ENCODE assay signal across 17 cellular contexts in genomic region chr1:178798232-178798861, GRCh38.
A peak's percentile ranks its signal among the peaks of the same experiment; 100 is the strongest.
DNase-seq lines count a peak whose midpoint lies in the region; ATAC-seq, FAIRE-seq and TF ChIP-seq lines count a peak whose summit lies in the region.
"Had no signal": no experiment of that assay in that cellular context is flagged by ENCODE, and none has a peak within 500 bp of the region (broad histone marks: within the 10 kb centered on the region; RNA-seq: fewer than 3 reads in every experiment).

No MANE protein-coding gene starts in this region.

- H3K9ac ChIP-seq in HepG2 (ENCODE audit: insufficient read depth, low read depth, low read length) (no peak overlapping the region), neuronal stem cell (ENCODE audit: low read depth, low read length, poor library complexity) (no peak overlapping the region)

- no peak for ATAC-seq in HepG2
- ATAC-seq in right lobe of liver = no peak

- H3K4ac ChIP-seq in neuronal stem cell (ENCODE audit: low read length) = no peak overlapping the region

- no peaks in the 10 kb centered on the region for H3K9me2 ChIP-seq in OCI-LY7 (ENCODE audit: insufficient read depth, low read length)

- H2BK120ac ChIP-seq in neuronal stem cell (ENCODE audit: low read depth, low read length) = no peak overlapping the region

- H3K27ac ChIP-seq in HepG2 (ENCODE audit: extremely low read length, insufficient read depth, low read length) (no peak overlapping the region), right lobe of liver (no peak overlapping the region), OCI-LY7 (ENCODE audit: low read depth, low read length, poor library complexity, severe bottlenecking) (no peak overlapping the region), neuronal stem cell (replicated peaks; ENCODE audit: low read length) (no peak overlapping the region)
- H3K27ac ChIP-seq: 22Rv1, C4-2B, HL-60 had no signal

- 98% methylated on average over 6 of the region's 6 CpGs for WGBS in HepG2 (ENCODE audit: low lambda C conversion rate)
- WGBS in right lobe of liver (ENCODE audit: insufficient coverage, low coverage, low lambda C conversion rate, missing lambda C conversion rate) = 91% methylated on average over 6 of the region's 6 CpGs
- WGBS in neuronal stem cell (ENCODE audit: extremely low coverage in 2 of 2, insufficient read length in 2 of 2, insufficient replicate concordance in 1 of 2), 2 donors = no CpG with 5 or more reads among the region's 6 CpGs

- H3K79me2 ChIP-seq in HepG2 (ENCODE audit: insufficient read depth, low read length) (no peaks in the 10 kb centered on the region), OCI-LY7 (ENCODE audit: insufficient read depth, low read depth, low read length) (peaks cover 36% of the 10 kb centered on the region)

- TF ChIP-seq RAD21 in HepG2 (CRISPR knock-in tag; IDR thresholded peaks at IDR 0.05) = no peak

- H2AK5ac ChIP-seq in neuronal stem cell (ENCODE audit: low read depth, low read length) = no peak overlapping the region

- DNase-seq in HepG2 (ENCODE audit: low spot score) (no peak), right lobe of liver (no peak), OCI-LY7 (ENCODE audit: low spot score) (no peak), amniotic epithelial cell (ENCODE audit: low read depth) (peak; percentile 24), neuronal stem cell (ENCODE audit: low spot score) (no peak), type B pancreatic cell (ENCODE audit: extremely low spot score, unreplicated experiment) (no peak), DMS79 treated with DMSO at 0.1 percent for 48 hours (lab: John Stamatoyannopoulos, UW) (no peak), kidney tubule cell (ENCODE audit: low spot score) (no peak)
- DNase-seq: ACHN; CD4-positive, alpha-beta memory T cell; DMS153; HCEC 1CT; HFFc6 had no signal

- intact Hi-C loops in HepG2 (cut with micrococcal nuclease; ENCODE audit: unreplicated experiment) (no loop called here), right lobe of liver (cut with DNase I) (no loop called here), OCI-LY7 (cut with micrococcal nuclease; ENCODE audit: unreplicated experiment) (no loop called here)

- H3K36me3 ChIP-seq in HepG2 (replicated peaks in 1 of 2; ENCODE audit: control insufficient read depth in 1 of 2, insufficient read depth in 2 of 2, low read length in 2 of 2) = peaks cover 0 to 17% of the 10 kb centered on the region in 2 experiments; a peak in 3 of 5 replicates
- peaks cover 0 to 3% (median 0%) of the 10 kb centered on the region in 4 donors for H3K36me3 ChIP-seq in right lobe of liver
- H3K36me3 ChIP-seq in OCI-LY7 (ENCODE audit: insufficient read depth, low read length) = peaks cover 92% of the 10 kb centered on the region
- peaks cover 1 to 12% of the 10 kb centered on the region in 2 donors for H3K36me3 ChIP-seq in neuronal stem cell (replicated peaks in 1 of 2; ENCODE audit: control insufficient read depth in 2 of 2, insufficient read depth in 2 of 2, low read length in 2 of 2)

- CTCF ChIA-PET in HepG2 (lab: Yijun Ruan, JAX; ENCODE audit: low intra/inter-chr PET ratio, low total read pairs) (no interaction called here), OCI-LY7 (lab: Charles Lee; ENCODE audit: unreplicated experiment) (no interaction called here)

- H2AFZ ChIP-seq in HepG2 (ENCODE audit: low read length) = no peak overlapping the region
- no peak overlapping the region for H2AFZ ChIP-seq in OCI-LY7 (ENCODE audit: low read length)
- H2AFZ ChIP-seq in neuronal stem cell (ENCODE audit: low read length) = no peak overlapping the region

- H4K91ac ChIP-seq in neuronal stem cell (ENCODE audit: low read depth, low read length, poor library complexity) = no peak overlapping the region

- H3K4me3 ChIP-seq in HepG2 (replicated peaks in 1 of 3; ENCODE audit: insufficient read depth in 1 of 3, low read depth in 2 of 3, low read length in 3 of 3) (no peak overlapping the region), right lobe of liver (no peak overlapping the region), OCI-LY7 (ENCODE audit: low read depth, low read length, poor library complexity, severe bottlenecking) (no peak overlapping the region), neuronal stem cell (ENCODE audit: low read length in 2 of 2) (no peak overlapping the region)

- H3K4me1 ChIP-seq in HepG2 (ENCODE audit: insufficient read depth, low read length) (no peaks in the 10 kb centered on the region), right lobe of liver (no peaks in the 10 kb centered on the region), OCI-LY7 (ENCODE audit: insufficient read depth, low read length, poor library complexity, severe bottlenecking) (peaks cover 28% of the 10 kb centered on the region), neuronal stem cell (ENCODE audit: control insufficient read depth in 2 of 2, insufficient read depth in 1 of 2, low read depth in 1 of 2, low read length in 2 of 2) (no peaks in the 10 kb centered on the region)

- no peak for TF ChIP-seq CTCF in HepG2 (CRISPR knock-in tag; IDR thresholded peaks at IDR 0.05)
- TF ChIP-seq CTCF in right lobe of liver (IDR thresholded peaks at IDR 0.05) = no peak
- no peak for TF ChIP-seq CTCF in OCI-LY7 (conservative IDR thresholded peaks at IDR 0.05; ENCODE audit: low read length)
- no peak for TF ChIP-seq CTCF in type B pancreatic cell (conservative IDR thresholded peaks at IDR 0.05)

- POLR2A ChIA-PET in HepG2 (lab: Yijun Ruan, JAX) (no interaction called here), OCI-LY7 (lab: Charles Lee) (interaction anchor here (0.6 to 0.9 kb wide), 3 partner anchors 14 to 71 kb away, joined by 3 to 7 read pairs (median 6); no protein-coding TSS in a partner anchor)

- H3K9me3 ChIP-seq in HepG2 (ENCODE audit: low read length) (no peaks in the 10 kb centered on the region), right lobe of liver (no peaks in the 10 kb centered on the region), OCI-LY7 (ENCODE audit: low read length) (peaks cover 23% of the 10 kb centered on the region; the same call in 1 of the 2 replicates), neuronal stem cell (replicated peaks in 1 of 2; ENCODE audit: control insufficient read depth in 2 of 2, insufficient read depth in 1 of 2, low read depth in 1 of 2, low read length in 2 of 2) (peaks cover 0 to 5% of the 10 kb centered on the region in 2 donors)

- H3K4me2 ChIP-seq in HepG2 (ENCODE audit: low read depth, low read length) (no peak overlapping the region), OCI-LY7 (ENCODE audit: low read length) (no peak overlapping the region), neuronal stem cell (ENCODE audit: insufficient read depth, low read length, poor library complexity, severe bottlenecking) (no peak overlapping the region)

- no peak overlapping the region for H3K14ac ChIP-seq in neuronal stem cell (ENCODE audit: low read length)

- no peak for TF ChIP-seq EP300 in HepG2 (IDR thresholded peaks at IDR 0.05; ENCODE audit: low read depth in 2 of 2, low read length in 2 of 2)
- TF ChIP-seq EP300 in HepG2 (CRISPR knock-in tag; IDR thresholded peaks at IDR 0.05; ENCODE audit: borderline replicate concordance) = no peak

- no peak overlapping the region for H4K8ac ChIP-seq in neuronal stem cell (ENCODE audit: low read depth, low read length)

- in situ Hi-C loops in HepG2 (cut with HindIII; ENCODE audit: extremely low pct_ligation_motif_present, low pct_unique_long_range_greater_than_20kb) = no loop called here

- no peak for FAIRE-seq in HepG2 (lab: Jason Lieb, UNC)
- FAIRE-seq: H1 had no signal

- no peaks in the 10 kb centered on the region for H3K4me1 Mint-ChIP-seq in type B pancreatic cell (ENCODE audit: unreplicated experiment)
- H3K4me1 Mint-ChIP-seq: CD4-positive, alpha-beta memory T cell had no signal

- H3K27me3 ChIP-seq in HepG2 (ENCODE audit: control insufficient read depth in 1 of 2, insufficient read depth in 2 of 2, low read length in 2 of 2) (no peaks in the 10 kb centered on the region), right lobe of liver (no peaks in the 10 kb centered on the region), neuronal stem cell (ENCODE audit: control insufficient read depth in 3 of 3, insufficient read depth in 3 of 3, low read depth in 1 of 3, low read length in 3 of 3) (no peaks in the 10 kb centered on the region)

- H3K27ac Mint-ChIP-seq in type B pancreatic cell = no peak overlapping the region
- H3K27ac Mint-ChIP-seq: CD4-positive, alpha-beta memory T cell; HFFc6 had no signal

- H3K18ac ChIP-seq in neuronal stem cell (ENCODE audit: low read length) = no peak overlapping the region

- no peaks in the 10 kb centered on the region for H3K27me3 Mint-ChIP-seq in type B pancreatic cell
- H3K27me3 Mint-ChIP-seq: CD4-positive, alpha-beta memory T cell had no signal

- TF ChIP-seq POLR2A in HepG2 (IDR thresholded peaks at IDR 0.05; ENCODE audit: insufficient read depth in 1 of 2, low read depth in 2 of 2, low read length in 2 of 2) (no peak), right lobe of liver (IDR thresholded peaks at IDR 0.05) (no peak)

- no peak overlapping the region for H3K4me3 Mint-ChIP-seq in type B pancreatic cell
- H3K4me3 Mint-ChIP-seq: CD4-positive, alpha-beta memory T cell; HFFc6 had no signal

- no peak overlapping the region for H2BK12ac ChIP-seq in neuronal stem cell (ENCODE audit: low read length)

- no peak overlapping the region for H2BK15ac ChIP-seq in neuronal stem cell (ENCODE audit: low read length)

- no peaks in the 10 kb centered on the region for H3K79me1 ChIP-seq in neuronal stem cell (ENCODE audit: low read depth, low read length)

- no TSS peak for BruUV-seq in HepG2 (replicated peaks; lab: Mats Ljungman, UMichigan)
- BruUV-seq in OCI-LY7 (replicated peaks; lab: Mats Ljungman, UMichigan) = TSS peak; percentile 5

- H4K20me1 ChIP-seq in HepG2 (ENCODE audit: insufficient read depth, low read length) (no peaks in the 10 kb centered on the region), OCI-LY7 (ENCODE audit: insufficient read depth, low read length) (no peaks in the 10 kb centered on the region)

- H3K36me3 Mint-ChIP-seq in type B pancreatic cell = peaks cover 42% of the 10 kb centered on the region

- peaks cover 12% of the 10 kb centered on the region for H3K9me3 Mint-ChIP-seq in type B pancreatic cell
- H3K9me3 Mint-ChIP-seq: HFFc6 had no signal

- no peak overlapping the region for H2BK5ac ChIP-seq in neuronal stem cell (ENCODE audit: low read length)

- no peak overlapping the region for H3K23ac ChIP-seq in neuronal stem cell (ENCODE audit: low read depth, low read length, poor library complexity)

TF ChIP-seq in HepG2, 621 proteins besides CTCF, POLR2A, EP300 and RAD21 (continues in another document):
- no peak for TF ChIP-seq MYNN (CRISPR knock-in tag; IDR thresholded peaks at IDR 0.05; ENCODE audit: low read depth)
- TF ChIP-seq MAFF (IDR thresholded peaks at IDR 0.05; ENCODE audit: low read depth, low read length) = peak; percentile 76
- no peak for TF ChIP-seq MAZ (IDR thresholded peaks at IDR 0.05; ENCODE audit: borderline replicate concordance, low read depth, low read length)
- no peak for TF ChIP-seq MAZ (CRISPR knock-in tag; IDR thresholded peaks at IDR 0.05; ENCODE audit: low read depth)
